ENCODE assay signal across 20 cellular contexts in the genomic region with DNA sequence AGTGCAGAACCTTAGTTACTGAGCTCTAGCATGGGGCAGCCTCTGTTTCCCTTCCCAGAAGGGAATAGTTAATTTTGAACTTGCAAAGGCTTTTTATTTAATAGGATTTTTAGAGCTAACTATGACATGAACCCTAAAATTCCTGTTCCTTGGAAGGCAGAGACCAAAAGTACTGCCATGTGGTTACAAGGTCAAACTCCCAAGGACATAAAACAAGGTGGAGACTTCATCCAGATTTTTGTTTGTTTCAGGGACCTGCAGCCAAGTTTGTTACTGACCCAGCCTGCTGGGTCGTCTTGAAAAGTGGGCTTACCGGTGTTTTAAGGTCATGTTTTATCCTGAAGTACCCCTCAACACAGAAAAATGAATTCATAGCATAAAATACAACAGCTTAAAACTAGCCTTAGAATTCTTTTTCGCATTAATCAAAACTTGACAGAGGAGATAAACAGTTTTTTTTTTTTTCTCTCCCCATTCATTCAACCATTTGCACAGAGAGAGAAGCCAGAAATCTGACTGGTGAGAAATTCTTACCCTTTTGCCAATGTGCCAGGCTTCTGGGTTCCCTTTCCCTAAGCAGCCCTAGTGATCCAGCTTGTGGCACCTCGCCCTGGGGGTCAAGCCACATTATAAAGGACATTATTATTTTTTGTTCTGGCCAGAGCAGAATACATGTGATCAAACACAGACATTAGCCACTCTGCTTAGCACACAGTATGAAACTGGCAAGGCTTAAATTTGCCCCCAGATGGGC. TPM values are rescaled to one million over a fixed set of nuclear protein-coding genes. Genes with fewer than 3 reads are reported as not detected.
DNase-seq lines count a peak whose midpoint lies in the region; ATAC-seq and TF ChIP-seq lines count a peak whose summit lies in the region.
"Had no signal": no experiment of that assay in that cellular context is flagged by ENCODE, and none has a peak within 500 bp of the region (broad histone marks: within the 10 kb centered on the region; RNA-seq: fewer than 3 reads in every experiment).

No MANE protein-coding gene starts in this region.

- intact Hi-C loops in sigmoid colon (cut with DNase I) (no loop called here), thyroid gland (cut with DNase I) (no loop called here)

- H3K9ac ChIP-seq in mesenchymal stem cell (ENCODE audit: low read length) = no peak overlapping the region
- H3K9ac ChIP-seq: GM23248 had no signal

- H3K4me1 ChIP-seq in mesenchymal stem cell (ENCODE audit: control insufficient read depth, insufficient read depth, low read depth, low read length) = no peaks in the 10 kb centered on the region
- H3K4me1 ChIP-seq in sigmoid colon = peaks cover 0 to 15% (median 12%) of the 10 kb centered on the region in 4 donors
- no peaks in the 10 kb centered on the region for H3K4me1 ChIP-seq in thyroid gland

- no peak for TF ChIP-seq POLR2A in sigmoid colon (IDR thresholded peaks at IDR 0.05)
- TF ChIP-seq POLR2A in thyroid gland (IDR thresholded peaks at IDR 0.05) = no peak

- no peaks in the 10 kb centered on the region for H3K36me3 ChIP-seq in mesenchymal stem cell (ENCODE audit: control insufficient read depth in 1 of 2, insufficient read depth in 2 of 2, low read depth in 1 of 2, low read length in 2 of 2)
- H3K36me3 ChIP-seq in sigmoid colon = no peaks in the 10 kb centered on the region
- no peaks in the 10 kb centered on the region for H3K36me3 ChIP-seq in thyroid gland
- H3K36me3 ChIP-seq: HAP-1 had no signal

- no peak overlapping the region for H2BK5ac ChIP-seq in mesenchymal stem cell (ENCODE audit: low read depth, low read length, poor library complexity, severe bottlenecking)

- H2BK12ac ChIP-seq in mesenchymal stem cell (ENCODE audit: low read length in 2 of 2) = no peak overlapping the region

- TF ChIP-seq CTCF in sigmoid colon (IDR thresholded peaks at IDR 0.05) (no peak), thyroid gland (IDR thresholded peaks at IDR 0.05) (no peak)

- TF ChIP-seq EP300 in sigmoid colon (IDR thresholded peaks at IDR 0.05) = no peak

- no peak overlapping the region for H2AFZ ChIP-seq in mesenchymal stem cell (ENCODE audit: low read depth, low read length)
- H2AFZ ChIP-seq: GM23248 had no signal

- no peak overlapping the region for H2BK120ac ChIP-seq in mesenchymal stem cell (ENCODE audit: low read depth, low read length)

- H2AK5ac ChIP-seq in mesenchymal stem cell (ENCODE audit: low read length, severe bottlenecking) = no peak overlapping the region

- no peak overlapping the region for H4K8ac ChIP-seq in mesenchymal stem cell (ENCODE audit: low read length)

- H2BK15ac ChIP-seq in mesenchymal stem cell (ENCODE audit: low read depth, poor library complexity, severe bottlenecking) = no peak overlapping the region

- H3K27me3 ChIP-seq in mesenchymal stem cell (ENCODE audit: control insufficient read depth in 1 of 2, insufficient read depth in 1 of 2, low read length in 2 of 2) = peaks cover 15 to 20% of the 10 kb centered on the region in 2 experiments
- H3K27me3 ChIP-seq in sigmoid colon = peaks cover 0 to 19% (median 0%) of the 10 kb centered on the region in 3 donors
- no peaks in the 10 kb centered on the region for H3K27me3 ChIP-seq in thyroid gland

- no peak overlapping the region for H3K14ac ChIP-seq in mesenchymal stem cell (ENCODE audit: low read length in 2 of 2)

- peak; percentile 15 for DNase-seq in Ammon's horn (ENCODE audit: low spot score)
- DNase-seq in epidermal melanocyte (ENCODE audit: insufficient read length, low spot score) = peak; percentile 43
- no peak for DNase-seq in mesenchymal stem cell
- DNase-seq in sigmoid colon = no peak
- DNase-seq in NOMO-1 treated with DMSO at 0.1 percent for 48 hours (lab: John Stamatoyannopoulos, UW; ENCODE audit: unreplicated experiment) = no peak
- DNase-seq in thyroid gland = no peak
- DNase-seq: CD4-positive, CD25-positive, alpha-beta regulatory T cell; GF-D8; GM23248; NCI-H1417 treated with DMSO at 0.1 percent for 48 hours; NCI-H1930; NCI-H226; NCI-H524 treated with DMSO at 0.1 percent for 48 hours; PC-3; RPMI8226 had no signal

- H3K9me3 ChIP-seq in mesenchymal stem cell (ENCODE audit: control insufficient read depth, low read length) (peaks cover 8% of the 10 kb centered on the region), sigmoid colon (peaks cover 0 to 2% (median 0%) of the 10 kb centered on the region in 4 donors), thyroid gland (no peaks in the 10 kb centered on the region)
- H3K9me3 ChIP-seq: HAP-1 had no signal

- H3K79me1 ChIP-seq in mesenchymal stem cell (replicated peaks; ENCODE audit: low read length, poor library complexity, severe bottlenecking) = no peaks in the 10 kb centered on the region

- ATAC-seq in GM21737 (IDR thresholded peaks at IDR 0.05; ENCODE audit: unreplicated experiment) (no peak), HG03135 (IDR thresholded peaks at IDR 0.05; ENCODE audit: unreplicated experiment) (no peak)
- ATAC-seq: PC-3 had no signal

- no peak overlapping the region for H3K18ac ChIP-seq in mesenchymal stem cell (ENCODE audit: low read depth in 1 of 2, low read length in 2 of 2)

- no peak overlapping the region for H4K91ac ChIP-seq in mesenchymal stem cell (ENCODE audit: low read length)

- peak overlapping the region; percentile 16 for H3K4me2 ChIP-seq in mesenchymal stem cell (ENCODE audit: low read length, poor library complexity, severe bottlenecking)

- no peak overlapping the region for H3K23ac ChIP-seq in mesenchymal stem cell (ENCODE audit: low read length in 2 of 2)

- no peak overlapping the region for H3K4ac ChIP-seq in mesenchymal stem cell (ENCODE audit: low read depth in 1 of 2, low read length in 2 of 2)

- no peak overlapping the region for H3K27ac ChIP-seq in mesenchymal stem cell (ENCODE audit: low read length, poor library complexity, severe bottlenecking)
- H3K27ac ChIP-seq in sigmoid colon = peak overlapping the region; percentile 6 to 28 (median 14)
- H3K27ac ChIP-seq in thyroid gland = no peak overlapping the region
- H3K27ac ChIP-seq: 22Rv1, GM23248, HL-60 had no signal

- H3K4me3 ChIP-seq in mesenchymal stem cell (ENCODE audit: insufficient read depth in 1 of 2, low read depth in 1 of 2, low read length in 2 of 2) (no peak overlapping the region), sigmoid colon (no peak overlapping the region), thyroid gland (replicated peaks in 1 of 3) (no peak overlapping the region)
- H3K4me3 ChIP-seq: GM23248, HAP-1 had no signal

- 72% methylated on average over 4 of the region's 4 CpGs for WGBS in mesenchymal stem cell
- 65 to 66% methylated on average over 4 of the region's 4 CpGs for WGBS in sigmoid colon, 2 donors
- WGBS in thyroid gland, 2 donors = 75 to 81% methylated on average over 4 of the region's 4 CpGs

RNA-seq across cellular contexts. Expression of gene GRPEL1, which starts 21.5 kb away (rescaled TPM):
- polyA plus RNA-seq in mesenchymal stem cell (2013, experiment 1 of 2) = 21.0 TPM
- polyA plus RNA-seq in mesenchymal stem cell (2013, experiment 2 of 2) = 23.6 TPM
- total RNA-seq in sigmoid colon = 10 to 100 TPM in 3 of 4 donors, 1 to 10 TPM in 1; 7.5 to 23.2 (median 15.0) TPM
- 10 to 100 TPM; 30.6 to 34.7 (median 31.9) TPM for polyA plus RNA-seq in sigmoid colon
- 10 to 100 TPM; 13.4 to 21.9 (median 17.5) TPM for total RNA-seq in thyroid gland

RNA-seq across cellular contexts. Expression of gene TADA2B, which starts 46.2 kb away (rescaled TPM):
- 13.5 TPM for polyA plus RNA-seq in mesenchymal stem cell (2013, experiment 1 of 2)
- 14.1 TPM for polyA plus RNA-seq in mesenchymal stem cell (2013, experiment 2 of 2)
- total RNA-seq in sigmoid colon (10 to 100 TPM; 15.0 to 22.7 (median 17.2) TPM), thyroid gland (10 to 100 TPM; 17.9 to 34.1 (median 26.6) TPM)
- 10 to 100 TPM; 13.8 to 19.0 (median 16.6) TPM for polyA plus RNA-seq in sigmoid colon

Comparison
In these comparisons a context has a peak if more than half of its experiments do, and no peak if none do; other contexts are left out.
1. DNase-seq: peak in Ammon's horn (single experiment) and epidermal melanocyte (single experiment); none in mesenchymal stem cell (single experiment), sigmoid colon (single experiment), NOMO-1 treated with DMSO at 0.1 percent for 48 hours (single experiment) and thyroid gland (0 of 2).
2. H3K27ac ChIP-seq: peak in sigmoid colon (4 of 4); none in mesenchymal stem cell (single experiment) and thyroid gland (0 of 3).